In the genomic region with DNA sequence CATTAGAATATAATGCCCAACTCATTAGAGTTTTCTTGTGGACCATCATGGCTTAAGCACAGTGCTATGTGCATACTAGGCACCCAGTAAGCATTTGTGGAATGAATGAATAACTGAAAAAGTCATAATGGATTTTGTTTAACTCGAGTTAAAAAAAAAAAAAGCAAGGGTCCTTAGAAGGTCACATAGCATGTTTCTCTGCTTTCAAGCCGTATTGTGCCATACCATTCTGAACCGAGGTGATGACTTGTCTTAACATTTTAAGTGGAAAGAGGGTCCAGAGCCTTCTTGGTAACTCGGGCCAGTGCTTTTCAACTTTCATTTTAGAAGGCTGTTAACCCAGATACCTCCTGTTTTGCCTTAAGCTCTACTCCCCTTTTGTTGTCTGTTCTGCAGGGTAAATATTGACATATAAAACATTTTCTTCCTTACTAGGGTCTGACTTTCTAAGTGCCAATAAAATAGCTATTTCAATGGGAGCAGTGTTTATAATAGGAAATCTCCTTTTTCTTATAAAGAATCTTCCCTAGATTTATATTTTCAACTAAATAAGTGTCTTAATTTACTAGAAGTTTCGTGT, we compare ENCODE assay signal across 8 cellular contexts.
DNase-seq lines count a peak whose midpoint lies in the region; ATAC-seq and TF ChIP-seq lines count a peak whose summit lies in the region.

No MANE protein-coding gene starts in this region.

- H3K4me2 ChIP-seq in KMS-11: peak overlapping the region; percentile 98

- H3K9ac ChIP-seq in KMS-11 (peak overlapping the region; percentile 83; the same call in 1 of the 2 replicates), mucosa of stomach (ENCODE audit: low read length) (peak overlapping the region; percentile 73)

- H3K27me3 ChIP-seq in KMS-11 (ENCODE audit: insufficient read depth, low read depth): no peaks in the 10 kb centered on the region
- H3K27me3 ChIP-seq in mucosa of stomach (ENCODE audit: control insufficient read depth, insufficient read depth, low read length): no peaks in the 10 kb centered on the region

- peak overlapping the region; percentile 82 for H3K27ac ChIP-seq in KMS-11

- ATAC-seq in HG02763 (IDR thresholded peaks at IDR 0.05; ENCODE audit: unreplicated experiment): no peak
- ATAC-seq in GM18868 (IDR thresholded peaks at IDR 0.05; ENCODE audit: unreplicated experiment): no peak

- H2AFZ ChIP-seq in KMS-11 (ENCODE audit: low read depth): no peak overlapping the region

- H3K4me1 ChIP-seq in KMS-11 (ENCODE audit: low read depth, poor library complexity, severe bottlenecking) (peaks cover 24% of the 10 kb centered on the region), mucosa of stomach (ENCODE audit: control insufficient read depth, insufficient read depth, low read length) (peaks cover 17% of the 10 kb centered on the region)

- H3K4me3 ChIP-seq in AG10803 (ENCODE audit: low read length) (peak overlapping the region; percentile 90), KMS-11 (IDR thresholded peaks at IDR 0.05; ENCODE audit: insufficient read depth, low read depth, low read length) (peak overlapping the region; percentile 78), cardiac fibroblast (replicated peaks in 1 of 2; ENCODE audit: low read depth in 2 of 2, low read length in 2 of 2) (peak overlapping the region; percentile 66 to 78), mucosa of stomach (ENCODE audit: low read length) (peak overlapping the region; percentile 44)

- peaks cover 79% of the 10 kb centered on the region for H3K79me2 ChIP-seq in KMS-11 (ENCODE audit: insufficient read depth, low read depth)

- H3K9me3 ChIP-seq in mucosa of stomach (ENCODE audit: control insufficient read depth, low read length): no peaks in the 10 kb centered on the region

- no peak for TF ChIP-seq CTCF in AG10803 (conservative IDR thresholded peaks at IDR 0.05; ENCODE audit: low read length)
- no peak for TF ChIP-seq CTCF in KMS-11 (conservative IDR thresholded peaks at IDR 0.05; ENCODE audit: low read depth, low read length)
- TF ChIP-seq CTCF in cardiac fibroblast (IDR thresholded peaks at IDR 0.05; ENCODE audit: low read depth, low read length): no peak

- 0 out of 2 replicates have a peak, but pooled peaks cover 4% of the 10 kb centered on the region for H4K20me1 ChIP-seq in KMS-11 (ENCODE audit: insufficient read depth)

- peaks cover 4% of the 10 kb centered on the region; the same call in 1 of the 2 replicates for H3K36me3 ChIP-seq in KMS-11 (ENCODE audit: insufficient read depth)
- H3K36me3 ChIP-seq in mucosa of stomach (ENCODE audit: control insufficient read depth, insufficient read depth, low read length): no peaks in the 10 kb centered on the region

- no peak for DNase-seq in AG10803 (ENCODE audit: low read depth)
- peak; percentile 25 to 37 for DNase-seq in cardiac fibroblast (ENCODE audit: low read depth in 2 of 2)
- no peak for DNase-seq in GM19240 (ENCODE audit: insufficient read length, low spot score)
- no peak for DNase-seq in pons (ENCODE audit: low spot score)

Comparison
In these comparisons a context has a peak if more than half of its experiments do, and no peak if none do; other contexts are left out.
1. DNase-seq: peak in cardiac fibroblast (2 of 2); none in AG10803 (single experiment), GM19240 (single experiment) and pons (single experiment).
2. Peak in every context shown above with its lines, with median percentiles within 50 percentile points of each other: H3K4me3 ChIP-seq.